ENCODE assay signal across 8 cellular contexts in genomic region chr3:187066228-187066995, GRCh38.
DNase-seq lines count a peak whose midpoint lies in the region; ATAC-seq, FAIRE-seq and TF ChIP-seq lines count a peak whose summit lies in the region.

No MANE protein-coding gene starts in this region.

- H3K4me1 Mint-ChIP-seq in activated CD8-positive, alpha-beta T cell treated with anti-CD3 and anti-CD28 coated beads for 36 hours (ENCODE audit: low read depth): peaks cover 64% of the 10 kb centered on the region

- H3K27ac Mint-ChIP-seq in activated CD8-positive, alpha-beta T cell treated with anti-CD3 and anti-CD28 coated beads for 36 hours: peak overlapping the region; percentile 56

- ATAC-seq in GM19452 (IDR thresholded peaks at IDR 0.05; ENCODE audit: unreplicated experiment) (peak; percentile 36), foreskin keratinocyte (peak; percentile 72)
- ATAC-seq in activated CD8-positive, alpha-beta T cell treated with anti-CD3 and anti-CD28 coated beads for 36 hours: peak; percentile 86

- CTCF ChIA-PET in activated CD8-positive, alpha-beta T cell treated with anti-CD3 and anti-CD28 coated beads for 36 hours (lab: Charles Lee): interaction anchor here (0.8 to 2.5 kb wide), 8 partner anchors 17 to 217 kb away, joined by 3 to 14 read pairs (median 4); partner anchors contain the start of gene RPL39L

- no peaks in the 10 kb centered on the region for H3K27me3 ChIP-seq in foreskin keratinocyte

- no peak for DNase-seq in D721Med (ENCODE audit: insufficient read length, low spot score)
- DNase-seq in LHCN-M2 (ENCODE audit: low read depth): peak; percentile 30
- peak; percentile 66 for DNase-seq in activated CD8-positive, alpha-beta T cell treated with anti-CD3 and anti-CD28 coated beads for 36 hours
- DNase-seq in foreskin keratinocyte: peak; percentile 38 to 65
- peak; percentile 31 to 45 for DNase-seq in stimulated activated CD4-positive, alpha-beta T cell treated with anti-CD3 and anti-CD28 coated beads, Interleukin-2, amount 100 ng/mL, for 24 hours
- no peak for DNase-seq in NK-92 (lab: John Stamatoyannopoulos, UW; ENCODE audit: unreplicated experiment)
- DNase-seq in KG1 (lab: John Stamatoyannopoulos, UW): no peak

- H3K36me3 Mint-ChIP-seq in activated CD8-positive, alpha-beta T cell treated with anti-CD3 and anti-CD28 coated beads for 36 hours (ENCODE audit: low read depth): peaks cover 63% of the 10 kb centered on the region

- FAIRE-seq in D721Med (lab: Jason Lieb, UNC): no peak

- no peak overlapping the region for H3K27ac ChIP-seq in foreskin keratinocyte

- intact Hi-C loops in activated CD8-positive, alpha-beta T cell treated with anti-CD3 and anti-CD28 coated beads for 36 hours (cut with micrococcal nuclease): no loop called here

- no peak overlapping the region for H3K4me3 Mint-ChIP-seq in activated CD8-positive, alpha-beta T cell treated with anti-CD3 and anti-CD28 coated beads for 36 hours

- no peaks in the 10 kb centered on the region for H3K27me3 Mint-ChIP-seq in activated CD8-positive, alpha-beta T cell treated with anti-CD3 and anti-CD28 coated beads for 36 hours

- H3K4me1 ChIP-seq in foreskin keratinocyte: peaks cover 17% of the 10 kb centered on the region

- TF ChIP-seq CTCF in D721Med (IDR thresholded peaks at IDR 0.05; ENCODE audit: insufficient read depth, missing control alignments) (peak; percentile 37), foreskin keratinocyte (conservative IDR thresholded peaks at IDR 0.05) (peak; percentile 63)
- peak; percentile 51 for TF ChIP-seq CTCF in activated CD8-positive, alpha-beta T cell treated with anti-CD3 and anti-CD28 coated beads for 36 hours (IDR thresholded peaks at IDR 0.05)

- H3K9me3 Mint-ChIP-seq in activated CD8-positive, alpha-beta T cell treated with anti-CD3 and anti-CD28 coated beads for 36 hours: peaks cover 3% of the 10 kb centered on the region

- POLR2A ChIA-PET in activated CD8-positive, alpha-beta T cell treated with anti-CD3 and anti-CD28 coated beads for 36 hours (lab: Charles Lee): interaction anchor here (1.5 kb wide), 2 partner anchors 197 to 217 kb away, joined by 3 to 5 read pairs; no protein-coding TSS in a partner anchor

Comparison
In these comparisons a context has a peak if more than half of its experiments do, and no peak if none do; other contexts are left out.
1. DNase-seq: peak in LHCN-M2 (single experiment), activated CD8-positive, alpha-beta T cell treated with anti-CD3 and anti-CD28 coated beads for 36 hours (single experiment), foreskin keratinocyte (2 of 2) and stimulated activated CD4-positive, alpha-beta T cell treated with anti-CD3 and anti-CD28 coated beads, Interleukin-2, amount 100 ng/mL, for 24 hours (2 of 2); none in D721Med (single experiment), NK-92 (single experiment) and KG1 (single experiment).
2. ATAC-seq: peak in every context shown above with its lines; median percentile 86 in activated CD8-positive, alpha-beta T cell treated with anti-CD3 and anti-CD28 coated beads for 36 hours; 72 in foreskin keratinocyte; 36 in GM19452.
3. Peak in every context shown above with its lines, with median percentiles within 50 percentile points of each other: CTCF ChIP-seq.